19 cellular contexts compared by ENCODE assay signal in the genomic region with DNA sequence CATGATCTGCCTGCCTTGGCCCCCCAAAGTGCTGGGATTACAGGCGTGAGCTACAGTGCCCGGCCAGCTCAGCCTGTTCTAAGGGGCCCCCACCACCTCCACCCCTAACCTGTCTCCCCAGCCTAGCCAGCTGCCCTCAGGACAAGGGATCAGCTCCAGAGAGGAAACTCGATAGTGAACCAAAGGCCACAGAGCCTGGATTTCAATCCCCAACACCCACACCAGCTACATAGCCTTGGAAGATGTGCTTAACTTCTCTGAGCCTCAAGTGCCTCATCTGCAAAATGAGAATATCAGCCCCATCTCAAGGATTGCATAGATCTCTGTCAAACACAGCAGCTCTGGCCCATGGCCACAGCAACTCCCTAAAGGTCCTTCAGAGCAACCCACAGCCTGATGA. TPM values are rescaled to one million over a fixed set of nuclear protein-coding genes. Genes with fewer than 3 reads are reported as not detected.
DNase-seq lines count a peak whose midpoint lies in the region; ATAC-seq, FAIRE-seq and TF ChIP-seq lines count a peak whose summit lies in the region.
"Had no signal": no experiment of that assay in that cellular context is flagged by ENCODE, and none has a peak within 500 bp of the region (broad histone marks: within the 10 kb centered on the region; RNA-seq: fewer than 3 reads in every experiment).

No MANE protein-coding gene starts in this region.

- H3K4me1 Mint-ChIP-seq in CD8-positive, alpha-beta memory T cell, result peaks cover 47 to 89% (median 70%) of the 10 kb centered on the region in 3 donors
- peaks cover 41% of the 10 kb centered on the region for H3K4me1 Mint-ChIP-seq in activated B cell treated with CpG ODN at 0.5 μM for 24 hours
- peaks cover 80% of the 10 kb centered on the region for H3K4me1 Mint-ChIP-seq in stimulated activated effector memory CD8-positive, alpha-beta T cell treated with anti-CD3 and anti-CD28 coated beads, Interleukin-12 subunit alpha, Interleukin-12 subunit beta, amount 100 ng/mL, for 72 hours

- DNase-seq in CD8-positive, alpha-beta memory T cell, result no peak
- DNase-seq in activated B cell treated with CpG ODN at 0.5 μM for 24 hours (no peak), RCC 7860 (ENCODE audit: low spot score) (no peak), NCI-H526 (lab: John Stamatoyannopoulos, UW) (no peak)
- DNase-seq in stimulated activated effector memory CD8-positive, alpha-beta T cell treated with anti-CD3 and anti-CD28 coated beads, Interleukin-12 subunit alpha, Interleukin-12 subunit beta, amount 100 ng/mL, for 72 hours (ENCODE audit: low spot score in 2 of 2), result no peak
- DNase-seq in activated CD8-positive, alpha-beta memory T cell treated with anti-CD3 and anti-CD28 coated beads, Interleukin-2, amount 50 U/mL, for 48 hours, result no peak
- no peak for DNase-seq in activated effector memory CD4-positive, alpha-beta T cell treated with Interleukin-2 at 50 U/mL for 16 hours
- DNase-seq: activated CD4-positive, alpha-beta T cell treated with anti-CD3 and anti-CD28 coated beads, Interleukin-2, amount 50 U/mL, for 4 hours; brain microvascular endothelial cell; heart left ventricle; MG63; NCI-H187 treated with DMSO at 0.1 percent for 48 hours; NCI-H446 treated with DMSO at 0.1 percent for 48 hours; occipital lobe; right lobe of liver; SJCRH30 had no signal

- intact Hi-C loops in activated B cell treated with CpG ODN at 0.5 μM for 24 hours (cut with micrococcal nuclease), result no loop called here

- POLR2A ChIA-PET in CD8-positive, alpha-beta memory T cell (lab: Charles Lee), result no interaction called here
- POLR2A ChIA-PET in activated B cell treated with CpG ODN at 0.5 μM for 24 hours (lab: Charles Lee), result interaction anchor here (0.6 to 1.2 kb wide), 3 partner anchors 10 to 25 kb away, joined by 3 to 8 read pairs (median 5); no protein-coding TSS in a partner anchor

- no peak for ATAC-seq in activated B cell treated with CpG ODN at 0.5 μM for 24 hours (ENCODE audit: low read depth)
- no peak for ATAC-seq in stimulated activated effector memory CD8-positive, alpha-beta T cell treated with anti-CD3 and anti-CD28 coated beads, Interleukin-12 subunit alpha, Interleukin-12 subunit beta, amount 100 ng/mL, for 72 hours

- no peak for FAIRE-seq in RCC 7860 (lab: Jason Lieb, UNC)

- H3K4me3 ChIP-seq in CD8-positive, alpha-beta memory T cell (ENCODE audit: low read length), result no peak overlapping the region
- H3K4me3 ChIP-seq: heart left ventricle, MG63, right lobe of liver, SJCRH30 had no signal

- no peaks in the 10 kb centered on the region for H3K27me3 Mint-ChIP-seq in CD8-positive, alpha-beta memory T cell
- no peaks in the 10 kb centered on the region for H3K27me3 Mint-ChIP-seq in activated B cell treated with CpG ODN at 0.5 μM for 24 hours
- H3K27me3 Mint-ChIP-seq: type B pancreatic cell had no signal

- TF ChIP-seq CTCF in activated B cell treated with CpG ODN at 0.5 μM for 24 hours (IDR thresholded peaks at IDR 0.05), result no peak

- H3K27ac Mint-ChIP-seq in CD8-positive, alpha-beta memory T cell, result peak overlapping the region; percentile 39 to 96 (median 71)
- peak overlapping the region; percentile 53 for H3K27ac Mint-ChIP-seq in activated B cell treated with CpG ODN at 0.5 μM for 24 hours
- H3K27ac Mint-ChIP-seq in stimulated activated effector memory CD8-positive, alpha-beta T cell treated with anti-CD3 and anti-CD28 coated beads, Interleukin-12 subunit alpha, Interleukin-12 subunit beta, amount 100 ng/mL, for 72 hours, result peak overlapping the region; percentile 93
- H3K27ac Mint-ChIP-seq: type B pancreatic cell had no signal

- no peak overlapping the region for H3K27ac ChIP-seq in CD8-positive, alpha-beta memory T cell (ENCODE audit: low read depth, low read length)
- peak overlapping the region; percentile 87 for H3K27ac ChIP-seq in layer of hippocampus (ENCODE audit: low read depth, low read length)
- H3K27ac ChIP-seq: brain microvascular endothelial cell, heart left ventricle, right lobe of liver, SJCRH30 had no signal

- H3K9me3 ChIP-seq in CD8-positive, alpha-beta memory T cell (ENCODE audit: low read length), result no peaks in the 10 kb centered on the region
- H3K9me3 ChIP-seq: heart left ventricle, MG63, right lobe of liver, SJCRH30 had no signal

- peaks cover 5% of the 10 kb centered on the region for H3K36me3 ChIP-seq in CD8-positive, alpha-beta memory T cell (ENCODE audit: insufficient read depth, low read length)
- H3K36me3 ChIP-seq: MG63, right lobe of liver had no signal

- H3K9me3 Mint-ChIP-seq in CD8-positive, alpha-beta memory T cell, result no peaks in the 10 kb centered on the region
- no peaks in the 10 kb centered on the region for H3K9me3 Mint-ChIP-seq in activated B cell treated with CpG ODN at 0.5 μM for 24 hours
- no peaks in the 10 kb centered on the region for H3K9me3 Mint-ChIP-seq in stimulated activated effector memory CD8-positive, alpha-beta T cell treated with anti-CD3 and anti-CD28 coated beads, Interleukin-12 subunit alpha, Interleukin-12 subunit beta, amount 100 ng/mL, for 72 hours
- H3K9me3 Mint-ChIP-seq: CD14-positive monocyte, type B pancreatic cell had no signal

- no peaks in the 10 kb centered on the region for H3K27me3 ChIP-seq in CD8-positive, alpha-beta memory T cell (ENCODE audit: insufficient read depth, low read length, poor library complexity, severe bottlenecking)
- no peaks in the 10 kb centered on the region for H3K27me3 ChIP-seq in layer of hippocampus (ENCODE audit: control insufficient read depth, insufficient read depth, low read length)
- H3K27me3 ChIP-seq: brain microvascular endothelial cell, heart left ventricle, MG63, right lobe of liver, SJCRH30 had no signal

- peaks cover 36% of the 10 kb centered on the region for H3K4me1 ChIP-seq in CD8-positive, alpha-beta memory T cell (ENCODE audit: insufficient read depth, low read length)

- H3K4me3 Mint-ChIP-seq in CD8-positive, alpha-beta memory T cell, result no peak overlapping the region
- no peak overlapping the region for H3K4me3 Mint-ChIP-seq in activated B cell treated with CpG ODN at 0.5 μM for 24 hours
- H3K4me3 Mint-ChIP-seq in stimulated activated effector memory CD8-positive, alpha-beta T cell treated with anti-CD3 and anti-CD28 coated beads, Interleukin-12 subunit alpha, Interleukin-12 subunit beta, amount 100 ng/mL, for 72 hours, result no peak overlapping the region
- H3K4me3 Mint-ChIP-seq: CD14-positive monocyte, type B pancreatic cell had no signal

- CTCF ChIA-PET in CD8-positive, alpha-beta memory T cell (lab: Charles Lee), result interaction anchor here (8.8 kb wide), 1 partner anchor 7 kb away, joined by 108 read pairs; no protein-coding TSS in a partner anchor
- CTCF ChIA-PET in activated B cell treated with CpG ODN at 0.5 μM for 24 hours (lab: Charles Lee), result no interaction called here

- H3K36me3 Mint-ChIP-seq in CD8-positive, alpha-beta memory T cell, result peaks cover 0 to 63% (median 0%) of the 10 kb centered on the region in 3 donors
- H3K36me3 Mint-ChIP-seq in activated B cell treated with CpG ODN at 0.5 μM for 24 hours (ENCODE audit: low read depth), result peaks cover 49% of the 10 kb centered on the region
- peaks cover 35% of the 10 kb centered on the region for H3K36me3 Mint-ChIP-seq in stimulated activated effector memory CD8-positive, alpha-beta T cell treated with anti-CD3 and anti-CD28 coated beads, Interleukin-12 subunit alpha, Interleukin-12 subunit beta, amount 100 ng/mL, for 72 hours
- H3K36me3 Mint-ChIP-seq: CD14-positive monocyte, type B pancreatic cell had no signal

RNA-seq across cellular contexts. Expression of a gene that starts 32.0 kb away (rescaled TPM):
- total RNA-seq in CD8-positive, alpha-beta memory T cell, result 10 to 100 TPM; 84.9 to 87.3 TPM
- polyA plus RNA-seq in CD8-positive, alpha-beta memory T cell, result 163 TPM
- total RNA-seq in activated B cell treated with CpG ODN at 0.5 μM for 24 hours, result 62.5 and 63.5 TPM in 2 replicates
